1 cellular context compared by ENCODE assay signal in genomic region chr4:152534541-152535231, GRCh38.
TF ChIP-seq lines count a peak whose summit lies in the region.

No MANE protein-coding gene starts in this region.

TF ChIP-seq in HepG2, 621 proteins besides CTCF, POLR2A, EP300 and RAD21 (continued from another document):
- TF ChIP-seq ZMAT5 (CRISPR knock-in tag; IDR thresholded peaks at IDR 0.05; ENCODE audit: borderline replicate concordance, low read depth) = no peak
- TF ChIP-seq THAP9 (CRISPR knock-in tag; IDR thresholded peaks at IDR 0.05; ENCODE audit: borderline replicate concordance) = no peak
- TF ChIP-seq SSRP1 (CRISPR knock-in tag; IDR thresholded peaks at IDR 0.05) = no peak
- TF ChIP-seq CEBPZ (IDR thresholded peaks at IDR 0.05; ENCODE audit: low read length) = no peak
- TF ChIP-seq ZNF329 (CRISPR knock-in tag; IDR thresholded peaks at IDR 0.05; ENCODE audit: low read depth) = no peak
TF ChIP-seq in HepG2: peak in this region for 7.
